In genomic region chr18:48743046-48743445, GRCh38 we compare ENCODE assay signal across 10 cellular contexts.
DNase-seq lines count a peak whose midpoint lies in the region; ATAC-seq and TF ChIP-seq lines count a peak whose summit lies in the region.
"Had no signal": no experiment of that assay in that cellular context is flagged by ENCODE, and none has a peak within 500 bp of the region (broad histone marks: within the 10 kb centered on the region; RNA-seq: fewer than 3 reads in every experiment).

No MANE protein-coding gene starts in this region.

- H3K27me3 ChIP-seq in dorsolateral prefrontal cortex (no peaks in the 10 kb centered on the region), transverse colon (no peaks in the 10 kb centered on the region)

- in situ Hi-C loops in transverse colon (cut with MboI; ENCODE audit: low pct_ligation_motif_present in 1 of 4, low pct_unique_long_range_greater_than_20kb in 1 of 4, low sequenced_read_pairs in 3 of 4) = no loop called here

- peak; percentile 90 for DNase-seq in NOMO-1 treated with DMSO at 0.1 percent for 48 hours (lab: John Stamatoyannopoulos, UW; ENCODE audit: unreplicated experiment)
- DNase-seq in dorsolateral prefrontal cortex = peak in 6 of 10 donors; percentile 27 to 61 (median 48)
- DNase-seq in lower leg skin (ENCODE audit: low spot score in 2 of 2) = peak; percentile 80 to 92
- DNase-seq in transverse colon = no peak
- no peak for DNase-seq in iPS-NIHi7 (ENCODE audit: extremely low spot score)
- DNase-seq: NCI-H526 had no signal

- H3K27ac ChIP-seq in dorsolateral prefrontal cortex (peak overlapping the region in 4 of 59 donors; percentile 16 to 35 (median 22)), transverse colon (peak overlapping the region; percentile 8 to 41 (median 12))

- WGBS in lower leg skin, 2 donors = 42 to 43% methylated on average over 9 of the region's 9 CpGs
- 64 to 71% methylated on average over 4 to 9 of the region's 9 CpGs for WGBS in transverse colon (ENCODE audit: low coverage in 1 of 2), 2 donors

- TF ChIP-seq CTCF in dorsolateral prefrontal cortex (IDR thresholded peaks at IDR 0.05 in 54 of 56, conservative IDR thresholded peaks at IDR 0.05 in 2 of 56; ENCODE audit: low read depth in 1 of 56, partially characterized antibody in 56 of 56) = no peak
- TF ChIP-seq CTCF in lower leg skin (IDR thresholded peaks at IDR 0.05) = no peak
- TF ChIP-seq CTCF in transverse colon (IDR thresholded peaks at IDR 0.05) = no peak

- peaks cover 0 to 7% (median 4%) of the 10 kb centered on the region in 4 donors for H3K4me1 ChIP-seq in transverse colon

- intact Hi-C loops in dorsolateral prefrontal cortex (cut with DNase I) = no loop called here
- intact Hi-C loops in lower leg skin (cut with DNase I; ENCODE audit: low total_unique reads) = no loop called here
- intact Hi-C loops in transverse colon (cut with DNase I; ENCODE audit: low total_unique reads) = no loop called here

- ATAC-seq in HG03025 (IDR thresholded peaks at IDR 0.05; ENCODE audit: low FRiP score, unreplicated experiment) (no peak), HG03097 (IDR thresholded peaks at IDR 0.05; ENCODE audit: low FRiP score, unreplicated experiment) (no peak), GM19455 (IDR thresholded peaks at IDR 0.05; ENCODE audit: unreplicated experiment) (no peak)
- ATAC-seq: K562 had no signal

- no peak for TF ChIP-seq EP300 in transverse colon (IDR thresholded peaks at IDR 0.05; ENCODE audit: low read depth)

- no peak for TF ChIP-seq POLR2A in lower leg skin (IDR thresholded peaks at IDR 0.05)
- no peak for TF ChIP-seq POLR2A in transverse colon (IDR thresholded peaks at IDR 0.05)

- no peaks in the 10 kb centered on the region for H3K9me3 ChIP-seq in transverse colon

- H3K4me3 ChIP-seq in dorsolateral prefrontal cortex (no peak overlapping the region), lower leg skin (ENCODE audit: low read depth, poor library complexity, severe bottlenecking) (no peak overlapping the region), transverse colon (no peak overlapping the region)
- H3K4me3 ChIP-seq: K562 had no signal

- H3K36me3 ChIP-seq in transverse colon = no peaks in the 10 kb centered on the region

Comparison
In these comparisons a context has a peak if more than half of its experiments do, and no peak if none do; other contexts are left out.
1. DNase-seq: peak in NOMO-1 treated with DMSO at 0.1 percent for 48 hours (single experiment), dorsolateral prefrontal cortex (6 of 10) and lower leg skin (2 of 2); none in transverse colon (single experiment) and iPS-NIHi7 (single experiment).